Comparison of ENCODE assay signal across 8 cellular contexts in genomic region chr15:41660235-41661077, GRCh38. TPM values are rescaled to one million over a fixed set of nuclear protein-coding genes. Genes with fewer than 3 reads are reported as not detected.
A peak's percentile ranks its signal among the peaks of the same experiment; 100 is the strongest.
DNase-seq lines count a peak whose midpoint lies in the region; ATAC-seq, FAIRE-seq and TF ChIP-seq lines count a peak whose summit lies in the region.

Gene MGA, plus strand, starts transcription at chr15:41660405.

- 2% methylated on average over 92 of the region's 93 CpGs for WGBS in hepatocyte (ENCODE audit: low lambda C conversion rate, missing lambda C conversion rate)

- peaks cover 52% of the 10 kb centered on the region for H3K79me2 ChIP-seq in hepatocyte

- TF ChIP-seq CTCF in ascending aorta (IDR thresholded peaks at IDR 0.05) (peak in 2 of 3 experiments; percentile 13 to 15), hepatocyte (IDR thresholded peaks at IDR 0.05; ENCODE audit: poor library complexity) (peak; percentile 32)

- H3K36me3 ChIP-seq in ascending aorta = no peaks in the 10 kb centered on the region
- no peaks in the 10 kb centered on the region for H3K36me3 ChIP-seq in hepatocyte (replicated peaks; ENCODE audit: insufficient read depth, low read depth)

- peak; percentile 84 for DNase-seq in GM12891 (ENCODE audit: insufficient read length, low spot score)
- peak; percentile 75 for DNase-seq in NCI-H1105 (lab: John Stamatoyannopoulos, UW)
- DNase-seq in ascending aorta (ENCODE audit: low spot score in 2 of 2) = peak; percentile 69 to 94
- DNase-seq in hepatocyte (ENCODE audit: low spot score) = peak; percentile 97
- peak; percentile 99 for DNase-seq in retina
- no peak for DNase-seq in SKM-1 treated with dmso at 0.1 percent for 144 hours (lab: John Stamatoyannopoulos, UW; ENCODE audit: unreplicated experiment)

- H3K9me3 ChIP-seq in ascending aorta (no peaks in the 10 kb centered on the region), hepatocyte (ENCODE audit: low read depth) (no peaks in the 10 kb centered on the region)

- H2AFZ ChIP-seq in hepatocyte = peak within 1 kb of the TSS; percentile 27

- peak; percentile 98 for FAIRE-seq in GM12891 (lab: Jason Lieb, UNC)

- H3K4me3 ChIP-seq in ascending aorta (peak within 1 kb of the TSS; percentile 66 to 67), hepatocyte (peak within 1 kb of the TSS; percentile 60)

- peaks cover 0 to 14% of the 10 kb centered on the region in 2 donors for H3K4me1 ChIP-seq in ascending aorta
- peaks cover 11% of the 10 kb centered on the region for H3K4me1 ChIP-seq in hepatocyte (ENCODE audit: insufficient read depth)

- peak; percentile 63 for TF ChIP-seq POLR2A in GM12891 (IDR thresholded peaks at IDR 0.05; ENCODE audit: low read depth, low read length)

- peak within 1 kb of the TSS; percentile 78 for H3K4me2 ChIP-seq in hepatocyte

- H3K9me2 ChIP-seq in hepatocyte (replicated peaks; ENCODE audit: insufficient read depth) = no peaks in the 10 kb centered on the region

- peaks cover 33% of the 10 kb centered on the region for H4K20me1 ChIP-seq in hepatocyte (ENCODE audit: insufficient read depth, poor library complexity, severe bottlenecking)

- intact Hi-C loops in T-helper 2 cell treated with Interferon-gamma antibody and Interleukin-4, amounts not matched to agents 100 ng/mL and 5 ng/mL, for 36 hours (cut with micrococcal nuclease) = loop anchor here (1.0 to 10.0 kb wide), 5 partner anchors 39 to 544 kb away; partner anchors contain the start of genes INO80, MAPKBP1, RPAP1 and TYRO3
- intact Hi-C loops in ascending aorta (cut with DNase I) = loop anchor here (1.0 to 2.0 kb wide), 3 partner anchors 38 to 114 kb away; partner anchors contain the start of gene MAPKBP1

- H3K27ac ChIP-seq in ascending aorta (peak within 1 kb of the TSS; percentile 82 to 85), hepatocyte (peak within 1 kb of the TSS; percentile 92)

- no peaks in the 10 kb centered on the region for H3K27me3 ChIP-seq in ascending aorta
- H3K27me3 ChIP-seq in hepatocyte = no peaks in the 10 kb centered on the region

- peak; percentile 82 for ATAC-seq in HG02642 (IDR thresholded peaks at IDR 0.05; ENCODE audit: poor library complexity, unreplicated experiment)

TF ChIP-seq in GM12891, 5 proteins besides CTCF, POLR2A, EP300 and RAD21:
- TF ChIP-seq SPI1 (IDR thresholded peaks at IDR 0.05; ENCODE audit: low read depth, low read length) (0 out of 2 replicates have a peak, but pooled peaks have one; percentile 10), TAF1 (IDR thresholded peaks at IDR 0.05; ENCODE audit: low read depth, low read length) (peak; percentile 47; the same call in 1 of the 2 replicates), POLR2AphosphoS5 (IDR thresholded peaks at IDR 0.05; ENCODE audit: low read depth, low read length) (peak; percentile 84), PAX5 (IDR thresholded peaks at IDR 0.05; ENCODE audit: insufficient read depth, low read length, severe bottlenecking) (no peak), POU2F2 (IDR thresholded peaks at IDR 0.05; ENCODE audit: low read depth, low read length) (peak; percentile 38; the same call in 1 of the 2 replicates)

RNA-seq across cellular contexts. Expression of gene MGA, which starts in this region (rescaled TPM):
- 4.2 TPM for polyA plus RNA-seq in GM12891 (2012; ENCODE audit: low read depth, missing spikeins)
- total RNA-seq in T-helper 2 cell treated with Interferon-gamma antibody and Interleukin-4, amounts not matched to agents 100 ng/mL and 5 ng/mL, for 36 hours = 38.0 and 40.2 TPM in 2 replicates
- total RNA-seq in ascending aorta = 25.3 TPM
- 35.0 and 39.6 TPM in 2 replicates for total RNA-seq in hepatocyte
- 10.9 and 11.7 TPM in 2 replicates for polyA plus RNA-seq in hepatocyte
